26 cellular contexts compared by ENCODE assay signal in genomic region chr1:198825254-198825653, GRCh38.
"Had no signal": no experiment of that assay in that cellular context is flagged by ENCODE, and none has a peak within 500 bp of the region (broad histone marks: within the 10 kb centered on the region; RNA-seq: fewer than 3 reads in every experiment).

No MANE protein-coding gene starts in this region.

- FAIRE-seq: urothelium cell line had no signal

- H3K27me3 ChIP-seq: suprapubic skin, testis, thyroid gland, tibial artery, tibial nerve, transverse colon, upper lobe of left lung, upper lobe of right lung, uterus, vagina had no signal

- ATAC-seq: stimulated activated effector memory CD8-positive, alpha-beta T cell treated with anti-CD3 and anti-CD28 coated beads, Interleukin-12 subunit alpha, Interleukin-12 subunit beta, amount 100 ng/mL, for 72 hours; stimulated activated memory B cell treated with anti-CD40 and anti-IgM and Interleukin-4, amounts not matched to agents 10 μg/mL and 1 μg/mL and 100 μg/mL, for 72 hours; stimulated activated naive B cell treated with anti-CD40 and anti-IgM and Interleukin-4, amounts not matched to agents 10 μg/mL and 1 μg/mL and 100 μg/mL, for 72 hours; stimulated activated naive CD8-positive, alpha-beta T cell treated with anti-CD3 and anti-CD28 coated beads, Interleukin-15, amount 100 ng/mL, for 72 hours; stimulated activated naive CD8-positive, alpha-beta T cell treated with anti-CD3 and anti-CD28 coated beads, Interleukin-15, Interleukin-2, amounts not matched to agents 100 U/mL and 50 U/mL, for 24 hours; upper lobe of right lung had no signal

- H3K4me3 ChIP-seq: suprapubic skin, testis, thoracic aorta, thyroid gland, tibial artery, tibial nerve, transverse colon, upper lobe of left lung, upper lobe of right lung, uterus, vagina had no signal

- H3K27ac ChIP-seq: suprapubic skin, testis, thoracic aorta, thyroid gland, tibial artery, tibial nerve, transverse colon, upper lobe of left lung, upper lobe of right lung, uterus, vagina had no signal

- H3K36me3 ChIP-seq: suprapubic skin, thoracic aorta, thyroid gland, tibial artery, tibial nerve, transverse colon, upper lobe of left lung, upper lobe of right lung, uterus, vagina had no signal

- H3K4me1 ChIP-seq: suprapubic skin, testis, thyroid gland, tibial artery, tibial nerve, transverse colon, upper lobe of right lung, uterus, vagina had no signal

- DNase-seq: stimulated activated CD4-positive, alpha-beta T cell treated with anti-CD3 and anti-CD28 coated beads, Interleukin-2, amount 100 ng/mL, for 48 hours; stimulated activated CD4-positive, alpha-beta T cell treated with anti-CD3 and anti-CD28 coated beads, Interleukin-4, amount 100 ng/mL, for 1 hour; stimulated activated CD4-positive, alpha-beta T cell treated with anti-CD3 and anti-CD28 coated beads, Interleukin-4, amount 100 ng/mL, for 24 hours; stimulated activated CD4-positive, alpha-beta T cell treated with anti-CD3 and anti-CD28 coated beads, Interleukin-4, amount 100 ng/mL, for 4 hours; stimulated activated CD8-positive, alpha-beta memory T cell treated with anti-CD3 and anti-CD28 coated beads, Interleukin-4, amount 100 ng/mL, for 48 hours; stimulated activated naive B cell treated with anti-CD40 and anti-IgM and Interleukin-4, amounts not matched to agents 10 μg/mL and 1 μg/mL and 100 μg/mL, for 72 hours; stimulated activated naive CD4-positive, alpha-beta T cell; stimulated activated naive CD4-positive, alpha-beta T cell treated with Interleukin-2 at 50 U/mL for 16 hours; stimulated activated naive CD8-positive, alpha-beta T cell treated with anti-CD3 and anti-CD28 coated beads, Interleukin-15, amount 100 ng/mL, for 72 hours; stimulated activated naive CD8-positive, alpha-beta T cell treated with anti-CD3 and anti-CD28 coated beads, Interleukin-15, Interleukin-2, amounts not matched to agents 100 U/mL and 50 U/mL, for 24 hours; substantia nigra; testis; thyroid gland; tibial artery; transverse colon; trophoblast cell; upper lobe of left lung; upper lobe of right lung; uterus had no signal

- H3K9me3 ChIP-seq: suprapubic skin, testis, thoracic aorta, thyroid gland, tibial artery, tibial nerve, transverse colon, upper lobe of left lung, upper lobe of right lung, uterus, vagina had no signal
